Comparison of ENCODE assay signal across 8 cellular contexts in the genomic region with DNA sequence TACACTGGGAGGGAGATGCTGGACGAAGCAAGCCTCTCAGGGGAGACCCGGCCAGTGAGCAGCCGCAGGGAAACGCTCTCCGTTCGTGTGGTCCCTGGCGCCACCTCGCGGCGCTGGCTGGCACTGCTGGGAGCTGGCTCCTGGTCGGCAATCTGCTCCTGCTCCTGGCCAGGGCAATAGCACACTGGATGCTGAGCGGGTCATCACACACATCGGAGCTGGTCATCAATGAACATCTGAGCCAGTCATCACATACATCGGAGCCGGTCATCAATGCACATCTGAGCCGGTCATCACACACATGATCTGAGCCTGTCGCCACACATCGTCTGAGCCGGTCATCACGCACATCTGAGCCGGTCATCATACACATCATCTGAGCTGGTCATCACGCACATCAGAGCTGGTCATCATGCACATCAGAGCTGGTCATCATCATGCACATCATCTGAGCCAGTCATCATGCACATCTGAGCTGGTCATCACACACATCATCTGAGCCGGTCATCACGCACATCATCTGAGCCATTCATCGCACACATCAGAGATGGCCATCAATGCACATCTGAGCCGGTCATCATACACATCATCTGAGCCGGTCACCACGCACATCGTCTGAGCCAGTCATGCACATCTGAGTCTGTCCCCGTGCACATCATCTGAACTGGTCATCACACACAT.
A peak's percentile ranks its signal among the peaks of the same experiment; 100 is the strongest.
DNase-seq lines count a peak whose midpoint lies in the region; ATAC-seq and TF ChIP-seq lines count a peak whose summit lies in the region.

No MANE protein-coding gene starts in this region.

- TF ChIP-seq CTCF in RWPE1 (conservative IDR thresholded peaks at IDR 0.05; ENCODE audit: low read depth) (peak; percentile 97), fibroblast of villous mesenchyme (IDR thresholded peaks at IDR 0.05; ENCODE audit: insufficient read depth, low read depth, low read length) (peak; percentile 96), suprapubic skin (IDR thresholded peaks at IDR 0.05) (peak; percentile 78 to 97)

- peaks cover 0 to 4% of the 10 kb centered on the region in 2 donors for H3K9me3 ChIP-seq in neuronal stem cell (replicated peaks in 1 of 2; ENCODE audit: control insufficient read depth in 2 of 2, insufficient read depth in 1 of 2, low read depth in 1 of 2, low read length in 2 of 2)
- H3K9me3 ChIP-seq in suprapubic skin = no peaks in the 10 kb centered on the region

- H2BK12ac ChIP-seq in neuronal stem cell (ENCODE audit: low read length) = no peak overlapping the region

- no peak overlapping the region for H2BK5ac ChIP-seq in neuronal stem cell (ENCODE audit: low read length)

- peaks cover 0 to 4% of the 10 kb centered on the region in 2 donors for H3K4me1 ChIP-seq in neuronal stem cell (ENCODE audit: control insufficient read depth in 2 of 2, insufficient read depth in 1 of 2, low read depth in 1 of 2, low read length in 2 of 2)
- peaks cover 5% of the 10 kb centered on the region for H3K4me1 ChIP-seq in suprapubic skin

- no peak overlapping the region for H3K4me3 ChIP-seq in fibroblast of villous mesenchyme (ENCODE audit: low read depth, low read length)
- H3K4me3 ChIP-seq in neuronal stem cell (ENCODE audit: low read length in 2 of 2) = peak overlapping the region in 1 of 2 donors; percentile 23
- H3K4me3 ChIP-seq in suprapubic skin = no peak overlapping the region

- H3K9ac ChIP-seq in neuronal stem cell (ENCODE audit: low read depth, low read length, poor library complexity) = peak overlapping the region; percentile 71

- no peak for TF ChIP-seq POLR2A in suprapubic skin (IDR thresholded peaks at IDR 0.05)

- no peak for ATAC-seq in HG02571 (IDR thresholded peaks at IDR 0.05; ENCODE audit: unreplicated experiment)

- no peak overlapping the region for H3K4me2 ChIP-seq in neuronal stem cell (ENCODE audit: insufficient read depth, low read length, poor library complexity, severe bottlenecking)

- H3K36me3 ChIP-seq in neuronal stem cell (replicated peaks in 1 of 2; ENCODE audit: control insufficient read depth in 2 of 2, insufficient read depth in 2 of 2, low read length in 2 of 2) (no peaks in the 10 kb centered on the region), suprapubic skin (no peaks in the 10 kb centered on the region)

- peak; percentile 12 for DNase-seq in DMS53 treated with DMSO at 0.1 percent for 48 hours (lab: John Stamatoyannopoulos, UW; ENCODE audit: unreplicated experiment)
- peak; percentile 39 for DNase-seq in LHCN-M2 (ENCODE audit: low read depth)
- DNase-seq in RWPE1 (ENCODE audit: low spot score) = peak; percentile 66
- peak; percentile 87 for DNase-seq in activated effector memory CD4-positive, alpha-beta T cell treated with anti-CD3 and anti-CD28 coated beads, Interleukin-2, amount 50 U/mL, for 16 hours
- peak; percentile 39 for DNase-seq in fibroblast of villous mesenchyme (ENCODE audit: low read depth)
- peak; percentile 77 for DNase-seq in neuronal stem cell (ENCODE audit: low spot score)
- DNase-seq in suprapubic skin (ENCODE audit: low spot score in 2 of 2) = peak; percentile 74 to 87

- H3K18ac ChIP-seq in neuronal stem cell (ENCODE audit: low read length) = peak overlapping the region; percentile 15

- H3K27ac ChIP-seq in RWPE1 (no peak overlapping the region), neuronal stem cell (replicated peaks; ENCODE audit: low read length) (no peak overlapping the region), suprapubic skin (no peak overlapping the region)

- H3K14ac ChIP-seq in neuronal stem cell (ENCODE audit: low read length) = peak overlapping the region; percentile 94

- H3K27me3 ChIP-seq in neuronal stem cell (ENCODE audit: control insufficient read depth in 3 of 3, insufficient read depth in 3 of 3, low read depth in 1 of 3, low read length in 3 of 3) (peaks cover 0 to 67% (median 11%) of the 10 kb centered on the region in 3 experiments), suprapubic skin (peaks cover 100% of the 10 kb centered on the region)

- H2BK15ac ChIP-seq in neuronal stem cell (ENCODE audit: low read length) = no peak overlapping the region

- no peaks in the 10 kb centered on the region for H3K79me1 ChIP-seq in neuronal stem cell (ENCODE audit: low read depth, low read length)

- H3K23ac ChIP-seq in neuronal stem cell (ENCODE audit: low read depth, low read length, poor library complexity) = peak overlapping the region; percentile 46

- no peak overlapping the region for H3K4ac ChIP-seq in neuronal stem cell (ENCODE audit: low read length)

- CTCF ChIA-PET in RWPE1 (lab: Yijun Ruan, JAX) = interaction anchor here (0.5 to 7.2 kb wide), 20 partner anchors 9 to 543 kb away, joined by 3 to 70 read pairs (median 4); no protein-coding TSS in a partner anchor

- peak overlapping the region; percentile 79 for H2AK5ac ChIP-seq in neuronal stem cell (ENCODE audit: low read depth, low read length)

- no peak overlapping the region for H2AFZ ChIP-seq in neuronal stem cell (ENCODE audit: low read length)

- no peak overlapping the region for H4K8ac ChIP-seq in neuronal stem cell (ENCODE audit: low read depth, low read length)

- WGBS in neuronal stem cell (ENCODE audit: extremely low coverage in 2 of 2, insufficient read length in 2 of 2, insufficient replicate concordance in 1 of 2), 2 donors = no CpG with 5 or more reads among the region's 30 CpGs
- WGBS in suprapubic skin = 41% methylated on average over 29 of the region's 30 CpGs

- POLR2A ChIA-PET in RWPE1 (lab: Yijun Ruan, JAX; ENCODE audit: low non-redundant PET) = no interaction called here

- no peak overlapping the region for H4K91ac ChIP-seq in neuronal stem cell (ENCODE audit: low read depth, low read length, poor library complexity)

- TF ChIP-seq EP300 in suprapubic skin (IDR thresholded peaks at IDR 0.05) = no peak

- H2BK120ac ChIP-seq in neuronal stem cell (ENCODE audit: low read depth, low read length) = no peak overlapping the region

Comparison
In these comparisons a context has a peak if more than half of its experiments do, and no peak if none do; other contexts are left out.
1. DNase-seq: peak in every context shown above with its lines; median percentile 87 in activated effector memory CD4-positive, alpha-beta T cell treated with anti-CD3 and anti-CD28 coated beads, Interleukin-2, amount 50 U/mL, for 16 hours; 80 in suprapubic skin; 77 in neuronal stem cell; 66 in RWPE1; 39 in LHCN-M2; 39 in fibroblast of villous mesenchyme; 12 in DMS53 treated with DMSO at 0.1 percent for 48 hours.